ENCODE assay signal across 21 cellular contexts in the genomic region with DNA sequence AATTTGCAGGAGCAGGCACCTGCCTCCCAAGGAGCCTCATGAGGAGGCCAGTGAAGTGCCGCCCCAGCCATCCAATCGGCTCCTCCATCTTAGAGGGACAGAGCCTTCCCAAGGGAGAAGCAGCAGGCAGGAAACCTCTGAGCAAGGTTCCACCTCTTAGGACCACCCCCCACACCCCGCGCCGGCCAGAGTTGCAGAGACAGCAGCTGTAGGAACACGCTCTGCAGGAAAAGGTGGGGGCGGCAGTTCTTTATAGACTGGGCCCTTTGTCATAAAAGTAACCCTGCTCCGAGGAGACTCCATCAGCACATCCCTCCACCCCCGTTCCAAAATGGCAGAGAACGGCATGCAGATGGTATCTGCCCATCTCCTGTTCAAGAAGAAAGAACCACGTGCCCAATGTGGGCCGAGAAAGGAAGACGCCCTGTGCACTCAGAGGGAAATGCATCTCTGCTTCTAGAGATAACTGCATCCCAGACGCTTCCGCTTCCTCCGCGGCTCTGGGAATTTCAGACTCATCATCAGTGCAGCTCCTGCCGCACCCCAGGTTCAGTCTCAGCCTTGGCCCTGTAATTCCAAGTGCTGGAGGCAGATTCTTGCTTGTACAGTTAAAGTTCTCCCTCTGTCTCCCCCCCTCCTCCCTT.
"Had no signal": no experiment of that assay in that cellular context is flagged by ENCODE, and none has a peak within 500 bp of the region (broad histone marks: within the 10 kb centered on the region; RNA-seq: fewer than 3 reads in every experiment).

No MANE protein-coding gene starts in this region.

- H3K9ac ChIP-seq: neural progenitor cell had no signal

- ATAC-seq: activated CD8-positive, alpha-beta memory T cell treated with anti-CD3 and anti-CD28 coated beads, Interleukin-2, amount 10 ng/mL, durations not matched to agents 7 days and 5 days; activated CD8-positive, alpha-beta T cell treated with anti-CD3 and anti-CD28 coated beads, Interleukin-2, amount 10 ng/mL, durations not matched to agents 7 days and 5 days; activated T-cell treated with anti-CD3 and anti-CD28 coated beads, Interleukin-2, amount 50 U/mL, for 72 hours; body of pancreas; natural killer cell; right lobe of liver had no signal

- H2AFZ ChIP-seq: neural progenitor cell had no signal

- H3K4me3 ChIP-seq: body of pancreas, left ventricle myocardium inferior, lung, neural progenitor cell, right lobe of liver, uterus had no signal

- DNase-seq: activated CD4-positive, alpha-beta T cell treated with anti-CD3 and anti-CD28 coated beads, Interleukin-2, amount 10 ng/mL, durations not matched to agents 7 days and 5 days; activated CD4-positive, CD25-positive, alpha-beta regulatory T cell treated with anti-CD3 and anti-CD28 coated beads, Interleukin-2, amount 50 U/mL, for 72 hours; activated CD8-positive, alpha-beta memory T cell treated with anti-CD3 and anti-CD28 coated beads, Interleukin-2, amount 10 ng/mL, durations not matched to agents 7 days and 5 days; activated CD8-positive, alpha-beta T cell treated with anti-CD3 and anti-CD28 coated beads, Interleukin-2, amount 10 ng/mL, durations not matched to agents 7 days and 5 days; activated naive CD4-positive, alpha-beta T cell; activated T-cell treated with anti-CD3 and anti-CD28 coated beads, Interleukin-2, amount 50 U/mL, for 72 hours; aorta; body of pancreas; cerebellar nuclear complex; cortex of kidney; foreskin fibroblast; kidney glomerular epithelial cell; left ventricle myocardium inferior; mesendoderm; natural killer cell; right lobe of liver; stimulated activated CD4-positive, alpha-beta T cell treated with anti-CD3 and anti-CD28 coated beads, Interleukin-2, amount 100 ng/mL, for 48 hours; uterus; WERI-Rb-1 had no signal

- H3K27ac ChIP-seq: body of pancreas, left ventricle myocardium inferior, neural progenitor cell, right lobe of liver, uterus, WERI-Rb-1 had no signal

- H3K4me1 ChIP-seq: body of pancreas, left ventricle myocardium inferior, neural progenitor cell, right lobe of liver, uterus had no signal

- H3K27me3 ChIP-seq: body of pancreas, neural progenitor cell, right lobe of liver, uterus had no signal

- H3K9me3 ChIP-seq: body of pancreas, left ventricle myocardium inferior, right lobe of liver, uterus had no signal

- H3K4me2 ChIP-seq: neural progenitor cell had no signal

- H3K36me3 ChIP-seq: left ventricle myocardium inferior, neural progenitor cell, right lobe of liver, uterus, WERI-Rb-1 had no signal
